Comparison of ENCODE assay signal across 21 cellular contexts in genomic region chr14:65817011-65817410, GRCh38.
A peak's percentile ranks its signal among the peaks of the same experiment; 100 is the strongest.
DNase-seq lines count a peak whose midpoint lies in the region; ATAC-seq and TF ChIP-seq lines count a peak whose summit lies in the region.
"Had no signal": no experiment of that assay in that cellular context is flagged by ENCODE, and none has a peak within 500 bp of the region (broad histone marks: within the 10 kb centered on the region; RNA-seq: fewer than 3 reads in every experiment).

No MANE protein-coding gene starts in this region.

- no peaks in the 10 kb centered on the region for H3K9me3 Mint-ChIP-seq in activated CD8-positive, alpha-beta T cell treated with anti-CD3 and anti-CD28 coated beads for 36 hours
- H3K9me3 Mint-ChIP-seq: CD4-positive, alpha-beta memory T cell; IgD-negative memory B cell had no signal

- no peak overlapping the region for H2AFZ ChIP-seq in hepatocyte

- H3K4me3 Mint-ChIP-seq in activated CD8-positive, alpha-beta T cell treated with anti-CD3 and anti-CD28 coated beads for 36 hours: no peak overlapping the region
- H3K4me3 Mint-ChIP-seq: CD4-positive, alpha-beta memory T cell; IgD-negative memory B cell had no signal

- CTCF ChIA-PET in activated CD8-positive, alpha-beta T cell treated with anti-CD3 and anti-CD28 coated beads for 36 hours (lab: Charles Lee): interaction anchor here (1.2 to 9.2 kb wide), 2 partner anchors 8 to 144 kb away, joined by 3 to 88 read pairs; no protein-coding TSS in a partner anchor

- intact Hi-C loops in activated CD8-positive, alpha-beta T cell treated with anti-CD3 and anti-CD28 coated beads for 36 hours (cut with micrococcal nuclease): loop anchor here (10.0 kb wide), 1 partner anchor 218 kb away; no protein-coding TSS in a partner anchor

- H3K36me3 Mint-ChIP-seq in activated CD8-positive, alpha-beta T cell treated with anti-CD3 and anti-CD28 coated beads for 36 hours (ENCODE audit: low read depth): no peaks in the 10 kb centered on the region
- H3K36me3 Mint-ChIP-seq: CD4-positive, alpha-beta memory T cell; IgD-negative memory B cell had no signal

- POLR2A ChIA-PET in activated CD8-positive, alpha-beta T cell treated with anti-CD3 and anti-CD28 coated beads for 36 hours (lab: Charles Lee): no interaction called here

- no peaks in the 10 kb centered on the region for H3K4me1 ChIP-seq in hepatocyte (ENCODE audit: insufficient read depth)
- H3K4me1 ChIP-seq: BLaER1, Caco-2 had no signal

- H3K4me1 Mint-ChIP-seq in activated CD8-positive, alpha-beta T cell treated with anti-CD3 and anti-CD28 coated beads for 36 hours (ENCODE audit: low read depth): no peaks in the 10 kb centered on the region
- H3K4me1 Mint-ChIP-seq: IgD-negative memory B cell had no signal

- no peaks in the 10 kb centered on the region for H3K9me2 ChIP-seq in hepatocyte (replicated peaks; ENCODE audit: insufficient read depth)

- no peaks in the 10 kb centered on the region for H3K79me2 ChIP-seq in hepatocyte

- 54% methylated on average over 1 of the region's 1 CpG for WGBS in hepatocyte (ENCODE audit: low lambda C conversion rate, missing lambda C conversion rate)

- peaks cover 12% of the 10 kb centered on the region for H3K27me3 ChIP-seq in hepatocyte
- H3K27me3 ChIP-seq: BLaER1, MG63 had no signal

- no peaks in the 10 kb centered on the region for H3K27me3 Mint-ChIP-seq in activated CD8-positive, alpha-beta T cell treated with anti-CD3 and anti-CD28 coated beads for 36 hours
- H3K27me3 Mint-ChIP-seq: CD4-positive, alpha-beta memory T cell had no signal

- H3K27ac ChIP-seq in hepatocyte: no peak overlapping the region
- H3K27ac ChIP-seq: BLaER1 had no signal

- no peak overlapping the region for H3K4me2 ChIP-seq in hepatocyte
- H3K4me2 ChIP-seq: BLaER1 had no signal

- no peak overlapping the region for H3K27ac Mint-ChIP-seq in activated CD8-positive, alpha-beta T cell treated with anti-CD3 and anti-CD28 coated beads for 36 hours
- H3K27ac Mint-ChIP-seq: CD4-positive, alpha-beta memory T cell; IgD-negative memory B cell had no signal

- no peaks in the 10 kb centered on the region for H3K9me3 ChIP-seq in hepatocyte (ENCODE audit: low read depth)
- H3K9me3 ChIP-seq: BLaER1, Caco-2, MG63 had no signal

- DNase-seq in LNCaP clone FGC (ENCODE audit: low read depth) (peak; percentile 64), amniotic epithelial cell (ENCODE audit: low read depth) (peak; percentile 15), epithelial cell of proximal tubule (ENCODE audit: low read depth) (peak; percentile 29), renal cortical epithelial cell (ENCODE audit: low read depth) (peak; percentile 72), hepatocyte (ENCODE audit: low spot score) (no peak), AML-193 (lab: John Stamatoyannopoulos, UW) (no peak)
- no peak for DNase-seq in activated CD8-positive, alpha-beta T cell treated with anti-CD3 and anti-CD28 coated beads for 36 hours
- DNase-seq: Caco-2; CD4-positive, alpha-beta memory T cell; DMS 273 treated with DMSO at 0.1 percent for 48 hours; GDM1; MG63; NCI-H1048; NCI-H1417 treated with DMSO at 0.1 percent for 48 hours; NCI-H187; NCI-H446 treated with DMSO at 0.1 percent for 48 hours; NCI-H526 treated with DMSO at 0.1 percent for 48 hours; SHP77 had no signal

- no peaks in the 10 kb centered on the region for H3K36me3 ChIP-seq in hepatocyte (replicated peaks; ENCODE audit: insufficient read depth, low read depth)
- H3K36me3 ChIP-seq: BLaER1, MG63 had no signal

- H3K4me3 ChIP-seq in LNCaP clone FGC (ENCODE audit: low read depth, low read length): no peak overlapping the region
- no peak overlapping the region for H3K4me3 ChIP-seq in epithelial cell of proximal tubule (ENCODE audit: low read depth, low read length)
- no peak overlapping the region for H3K4me3 ChIP-seq in hepatocyte
- H3K4me3 ChIP-seq: BLaER1, MG63 had no signal

- TF ChIP-seq CTCF in LNCaP clone FGC (IDR thresholded peaks at IDR 0.05; ENCODE audit: control insufficient read depth, extremely low read depth, insufficient read depth): no peak
- TF ChIP-seq CTCF in epithelial cell of proximal tubule (conservative IDR thresholded peaks at IDR 0.05; ENCODE audit: low read depth, low read length): no peak
- TF ChIP-seq CTCF in hepatocyte (IDR thresholded peaks at IDR 0.05; ENCODE audit: poor library complexity): no peak
- TF ChIP-seq CTCF in activated CD8-positive, alpha-beta T cell treated with anti-CD3 and anti-CD28 coated beads for 36 hours (IDR thresholded peaks at IDR 0.05): no peak

- no peak for ATAC-seq in activated CD8-positive, alpha-beta T cell treated with anti-CD3 and anti-CD28 coated beads for 36 hours
- ATAC-seq: SK-N-SH treated with all-trans-retinoic acid at 6 μM for 48 hours had no signal

- no peaks in the 10 kb centered on the region for H4K20me1 ChIP-seq in hepatocyte (ENCODE audit: insufficient read depth, poor library complexity, severe bottlenecking)
- H4K20me1 ChIP-seq: BLaER1 had no signal

Comparison
In these comparisons a context has a peak if more than half of its experiments do, and no peak if none do; other contexts are left out.
1. DNase-seq: peak in LNCaP clone FGC (single experiment), amniotic epithelial cell (single experiment), epithelial cell of proximal tubule (single experiment) and renal cortical epithelial cell (single experiment); none in hepatocyte (single experiment), AML-193 (0 of 2) and activated CD8-positive, alpha-beta T cell treated with anti-CD3 and anti-CD28 coated beads for 36 hours (single experiment).